Comparison of ENCODE assay signal across 1 cellular context in the genomic region with DNA sequence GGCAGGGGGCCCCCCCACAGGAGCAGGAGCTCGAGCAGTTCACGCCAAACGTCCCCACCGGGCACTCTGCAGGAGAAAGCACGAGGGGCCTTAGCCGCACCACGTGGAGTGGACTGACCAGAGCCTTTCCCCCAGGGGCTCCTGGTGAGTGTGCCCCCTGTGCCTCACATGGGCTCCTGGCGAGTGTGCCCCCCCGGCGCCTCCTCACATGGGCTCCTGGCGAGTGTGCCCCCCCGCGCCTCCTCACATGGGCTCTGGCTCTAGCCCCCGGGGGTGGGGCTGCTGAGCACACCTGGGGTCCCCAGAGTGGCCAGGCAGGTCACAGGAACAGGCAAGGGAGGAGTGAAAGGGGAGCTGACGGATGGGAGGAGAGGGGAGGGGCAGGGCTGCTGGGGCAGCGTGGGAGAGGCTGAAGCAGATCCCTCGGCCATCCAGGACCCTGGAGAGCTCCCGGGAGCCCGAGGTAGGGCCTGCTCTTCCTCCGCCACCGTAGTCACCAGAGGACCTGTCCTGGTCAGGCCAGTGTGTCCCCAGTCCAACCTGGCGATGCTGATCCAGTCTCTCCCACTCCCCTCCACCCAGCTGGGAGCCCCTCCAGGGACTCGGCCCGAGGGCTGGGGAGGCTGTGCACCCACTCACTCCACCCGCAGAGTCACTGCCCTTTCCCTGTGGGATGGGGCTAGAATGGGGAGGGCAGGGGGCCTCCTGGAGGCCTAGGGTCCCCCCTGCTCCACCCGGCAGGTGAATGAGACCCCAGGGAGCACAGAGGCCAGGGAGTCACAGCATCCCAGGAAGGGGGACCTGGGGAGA.
TF ChIP-seq lines count a peak whose summit lies in the region.

No MANE protein-coding gene starts in this region.

TF ChIP-seq in WTC11, 78 proteins besides CTCF, POLR2A, EP300 and RAD21 (continued from another document and continues in another):
- TF ChIP-seq, protein P1, sequence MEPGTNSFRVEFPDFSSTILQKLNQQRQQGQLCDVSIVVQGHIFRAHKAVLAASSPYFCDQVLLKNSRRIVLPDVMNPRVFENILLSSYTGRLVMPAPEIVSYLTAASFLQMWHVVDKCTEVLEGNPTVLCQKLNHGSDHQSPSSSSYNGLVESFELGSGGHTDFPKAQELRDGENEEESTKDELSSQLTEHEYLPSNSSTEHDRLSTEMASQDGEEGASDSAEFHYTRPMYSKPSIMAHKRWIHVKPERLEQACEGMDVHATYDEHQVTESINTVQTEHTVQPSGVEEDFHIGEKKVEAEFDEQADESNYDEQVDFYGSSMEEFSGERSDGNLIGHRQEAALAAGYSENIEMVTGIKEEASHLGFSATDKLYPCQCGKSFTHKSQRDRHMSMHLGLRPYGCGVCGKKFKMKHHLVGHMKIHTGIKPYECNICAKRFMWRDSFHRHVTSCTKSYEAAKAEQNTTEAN (CRISPR knock-in tag; IDR thresholded peaks at IDR 0.05) = peak; percentile 90
- TF ChIP-seq, protein P2, sequence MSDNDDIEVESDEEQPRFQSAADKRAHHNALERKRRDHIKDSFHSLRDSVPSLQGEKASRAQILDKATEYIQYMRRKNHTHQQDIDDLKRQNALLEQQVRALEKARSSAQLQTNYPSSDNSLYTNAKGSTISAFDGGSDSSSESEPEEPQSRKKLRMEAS (CRISPR knock-in tag; IDR thresholded peaks at IDR 0.05) = peak; percentile 50; the same call in 1 of the 2 replicates
- TF ChIP-seq ZBTB21 (CRISPR knock-in tag; IDR thresholded peaks at IDR 0.05; ENCODE audit: borderline replicate concordance) (no peak), ELF4 (CRISPR knock-in tag; IDR thresholded peaks at IDR 0.05; ENCODE audit: low read depth) (0 out of 2 replicates have a peak, but pooled peaks have one; percentile 34), TEAD4 (CRISPR knock-in tag; IDR thresholded peaks at IDR 0.05) (peak; percentile 66; the same call in 1 of the 2 replicates), FOXP1 (CRISPR knock-in tag; IDR thresholded peaks at IDR 0.05; ENCODE audit: borderline replicate concordance) (peak; percentile 64; the same call in 1 of the 2 replicates), ZNF263 (CRISPR knock-in tag; IDR thresholded peaks at IDR 0.05; ENCODE audit: low read depth) (no peak), PRRX2 (CRISPR knock-in tag; IDR thresholded peaks at IDR 0.05) (no peak), JUN (CRISPR knock-in tag; IDR thresholded peaks at IDR 0.05) (peak; percentile 80), SMAD4 (CRISPR knock-in tag; IDR thresholded peaks at IDR 0.05) (peak; percentile 81; the same call in 1 of the 2 replicates), ZNF219 (CRISPR knock-in tag; IDR thresholded peaks at IDR 0.05; ENCODE audit: borderline replicate concordance) (peak; percentile 77; the same call in 1 of the 2 replicates), GABPB1 (CRISPR knock-in tag; IDR thresholded peaks at IDR 0.05) (no peak), NR1H2 (CRISPR knock-in tag; IDR thresholded peaks at IDR 0.05) (no peak), GRHL2 (CRISPR knock-in tag; IDR thresholded peaks at IDR 0.05; ENCODE audit: insufficient replicate concordance, severe bottlenecking) (no peak), NFYB (CRISPR knock-in tag; conservative IDR thresholded peaks at IDR 0.05; ENCODE audit: low read depth) (0 out of 2 replicates have a peak, but pooled peaks have one; percentile 25), RORB (CRISPR knock-in tag; IDR thresholded peaks at IDR 0.05) (no peak), NFE2L1 (CRISPR knock-in tag; IDR thresholded peaks at IDR 0.05) (peak; percentile 74; the same call in 1 of the 2 replicates), ESRRA (CRISPR knock-in tag; IDR thresholded peaks at IDR 0.05; ENCODE audit: borderline replicate concordance) (peak; percentile 3; the same call in 1 of the 2 replicates), TEAD1 (CRISPR knock-in tag; IDR thresholded peaks at IDR 0.05) (peak; percentile 81; the same call in 1 of the 2 replicates), ETV6 (CRISPR knock-in tag; IDR thresholded peaks at IDR 0.05) (0 out of 2 replicates have a peak, but pooled peaks have one; percentile 34), MXD4 (CRISPR knock-in tag; IDR thresholded peaks at IDR 0.05; ENCODE audit: borderline replicate concordance) (no peak), ATF1 (CRISPR knock-in tag; IDR thresholded peaks at IDR 0.05) (no peak)
- TF ChIP-seq, protein P3, sequence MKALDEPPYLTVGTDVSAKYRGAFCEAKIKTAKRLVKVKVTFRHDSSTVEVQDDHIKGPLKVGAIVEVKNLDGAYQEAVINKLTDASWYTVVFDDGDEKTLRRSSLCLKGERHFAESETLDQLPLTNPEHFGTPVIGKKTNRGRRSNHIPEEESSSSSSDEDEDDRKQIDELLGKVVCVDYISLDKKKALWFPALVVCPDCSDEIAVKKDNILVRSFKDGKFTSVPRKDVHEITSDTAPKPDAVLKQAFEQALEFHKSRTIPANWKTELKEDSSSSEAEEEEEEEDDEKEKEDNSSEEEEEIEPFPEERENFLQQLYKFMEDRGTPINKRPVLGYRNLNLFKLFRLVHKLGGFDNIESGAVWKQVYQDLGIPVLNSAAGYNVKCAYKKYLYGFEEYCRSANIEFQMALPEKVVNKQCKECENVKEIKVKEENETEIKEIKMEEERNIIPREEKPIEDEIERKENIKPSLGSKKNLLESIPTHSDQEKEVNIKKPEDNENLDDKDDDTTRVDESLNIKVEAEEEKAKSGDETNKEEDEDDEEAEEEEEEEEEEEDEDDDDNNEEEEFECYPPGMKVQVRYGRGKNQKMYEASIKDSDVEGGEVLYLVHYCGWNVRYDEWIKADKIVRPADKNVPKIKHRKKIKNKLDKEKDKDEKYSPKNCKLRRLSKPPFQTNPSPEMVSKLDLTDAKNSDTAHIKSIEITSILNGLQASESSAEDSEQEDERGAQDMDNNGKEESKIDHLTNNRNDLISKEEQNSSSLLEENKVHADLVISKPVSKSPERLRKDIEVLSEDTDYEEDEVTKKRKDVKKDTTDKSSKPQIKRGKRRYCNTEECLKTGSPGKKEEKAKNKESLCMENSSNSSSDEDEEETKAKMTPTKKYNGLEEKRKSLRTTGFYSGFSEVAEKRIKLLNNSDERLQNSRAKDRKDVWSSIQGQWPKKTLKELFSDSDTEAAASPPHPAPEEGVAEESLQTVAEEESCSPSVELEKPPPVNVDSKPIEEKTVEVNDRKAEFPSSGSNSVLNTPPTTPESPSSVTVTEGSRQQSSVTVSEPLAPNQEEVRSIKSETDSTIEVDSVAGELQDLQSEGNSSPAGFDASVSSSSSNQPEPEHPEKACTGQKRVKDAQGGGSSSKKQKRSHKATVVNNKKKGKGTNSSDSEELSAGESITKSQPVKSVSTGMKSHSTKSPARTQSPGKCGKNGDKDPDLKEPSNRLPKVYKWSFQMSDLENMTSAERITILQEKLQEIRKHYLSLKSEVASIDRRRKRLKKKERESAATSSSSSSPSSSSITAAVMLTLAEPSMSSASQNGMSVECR (CRISPR knock-in tag; IDR thresholded peaks at IDR 0.05; ENCODE audit: borderline replicate concordance) = peak; percentile 87
- TF ChIP-seq, protein P4, sequence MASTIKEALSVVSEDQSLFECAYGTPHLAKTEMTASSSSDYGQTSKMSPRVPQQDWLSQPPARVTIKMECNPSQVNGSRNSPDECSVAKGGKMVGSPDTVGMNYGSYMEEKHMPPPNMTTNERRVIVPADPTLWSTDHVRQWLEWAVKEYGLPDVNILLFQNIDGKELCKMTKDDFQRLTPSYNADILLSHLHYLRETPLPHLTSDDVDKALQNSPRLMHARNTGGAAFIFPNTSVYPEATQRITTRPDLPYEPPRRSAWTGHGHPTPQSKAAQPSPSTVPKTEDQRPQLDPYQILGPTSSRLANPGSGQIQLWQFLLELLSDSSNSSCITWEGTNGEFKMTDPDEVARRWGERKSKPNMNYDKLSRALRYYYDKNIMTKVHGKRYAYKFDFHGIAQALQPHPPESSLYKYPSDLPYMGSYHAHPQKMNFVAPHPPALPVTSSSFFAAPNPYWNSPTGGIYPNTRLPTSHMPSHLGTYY (CRISPR knock-in tag; IDR thresholded peaks at IDR 0.05) = no peak
- TF ChIP-seq, protein P5, sequence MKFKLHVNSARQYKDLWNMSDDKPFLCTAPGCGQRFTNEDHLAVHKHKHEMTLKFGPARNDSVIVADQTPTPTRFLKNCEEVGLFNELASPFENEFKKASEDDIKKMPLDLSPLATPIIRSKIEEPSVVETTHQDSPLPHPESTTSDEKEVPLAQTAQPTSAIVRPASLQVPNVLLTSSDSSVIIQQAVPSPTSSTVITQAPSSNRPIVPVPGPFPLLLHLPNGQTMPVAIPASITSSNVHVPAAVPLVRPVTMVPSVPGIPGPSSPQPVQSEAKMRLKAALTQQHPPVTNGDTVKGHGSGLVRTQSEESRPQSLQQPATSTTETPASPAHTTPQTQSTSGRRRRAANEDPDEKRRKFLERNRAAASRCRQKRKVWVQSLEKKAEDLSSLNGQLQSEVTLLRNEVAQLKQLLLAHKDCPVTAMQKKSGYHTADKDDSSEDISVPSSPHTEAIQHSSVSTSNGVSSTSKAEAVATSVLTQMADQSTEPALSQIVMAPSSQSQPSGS (CRISPR knock-in tag; IDR thresholded peaks at IDR 0.05; ENCODE audit: borderline replicate concordance, low read depth) = no peak
- TF ChIP-seq, protein P6, sequence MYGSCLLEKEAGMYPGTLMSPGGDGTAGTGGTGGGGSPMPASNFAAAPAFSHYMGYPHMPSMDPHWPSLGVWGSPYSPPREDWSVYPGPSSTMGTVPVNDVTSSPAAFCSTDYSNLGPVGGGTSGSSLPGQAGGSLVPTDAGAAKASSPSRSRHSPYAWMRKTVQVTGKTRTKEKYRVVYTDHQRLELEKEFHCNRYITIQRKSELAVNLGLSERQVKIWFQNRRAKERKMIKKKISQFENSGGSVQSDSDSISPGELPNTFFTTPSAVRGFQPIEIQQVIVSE (CRISPR knock-in tag; IDR thresholded peaks at IDR 0.05; ENCODE audit: borderline replicate concordance) = no peak
- TF ChIP-seq, protein P7, sequence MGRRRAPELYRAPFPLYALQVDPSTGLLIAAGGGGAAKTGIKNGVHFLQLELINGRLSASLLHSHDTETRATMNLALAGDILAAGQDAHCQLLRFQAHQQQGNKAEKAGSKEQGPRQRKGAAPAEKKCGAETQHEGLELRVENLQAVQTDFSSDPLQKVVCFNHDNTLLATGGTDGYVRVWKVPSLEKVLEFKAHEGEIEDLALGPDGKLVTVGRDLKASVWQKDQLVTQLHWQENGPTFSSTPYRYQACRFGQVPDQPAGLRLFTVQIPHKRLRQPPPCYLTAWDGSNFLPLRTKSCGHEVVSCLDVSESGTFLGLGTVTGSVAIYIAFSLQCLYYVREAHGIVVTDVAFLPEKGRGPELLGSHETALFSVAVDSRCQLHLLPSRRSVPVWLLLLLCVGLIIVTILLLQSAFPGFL (CRISPR knock-in tag; IDR thresholded peaks at IDR 0.05; ENCODE audit: borderline replicate concordance) = peak; percentile 29; the same call in 1 of the 2 replicates
- TF ChIP-seq, protein P8, sequence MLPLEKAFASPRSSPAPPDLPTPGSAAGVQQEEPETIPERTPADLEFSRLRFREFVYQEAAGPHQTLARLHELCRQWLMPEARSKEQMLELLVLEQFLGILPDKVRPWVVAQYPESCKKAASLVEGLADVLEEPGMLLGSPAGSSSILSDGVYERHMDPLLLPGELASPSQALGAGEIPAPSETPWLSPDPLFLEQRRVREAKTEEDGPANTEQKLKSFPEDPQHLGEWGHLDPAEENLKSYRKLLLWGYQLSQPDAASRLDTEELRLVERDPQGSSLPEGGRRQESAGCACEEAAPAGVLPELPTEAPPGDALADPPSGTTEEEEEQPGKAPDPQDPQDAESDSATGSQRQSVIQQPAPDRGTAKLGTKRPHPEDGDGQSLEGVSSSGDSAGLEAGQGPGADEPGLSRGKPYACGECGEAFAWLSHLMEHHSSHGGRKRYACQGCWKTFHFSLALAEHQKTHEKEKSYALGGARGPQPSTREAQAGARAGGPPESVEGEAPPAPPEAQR (CRISPR knock-in tag; IDR thresholded peaks at IDR 0.05) = no peak
- TF ChIP-seq, protein P9, sequence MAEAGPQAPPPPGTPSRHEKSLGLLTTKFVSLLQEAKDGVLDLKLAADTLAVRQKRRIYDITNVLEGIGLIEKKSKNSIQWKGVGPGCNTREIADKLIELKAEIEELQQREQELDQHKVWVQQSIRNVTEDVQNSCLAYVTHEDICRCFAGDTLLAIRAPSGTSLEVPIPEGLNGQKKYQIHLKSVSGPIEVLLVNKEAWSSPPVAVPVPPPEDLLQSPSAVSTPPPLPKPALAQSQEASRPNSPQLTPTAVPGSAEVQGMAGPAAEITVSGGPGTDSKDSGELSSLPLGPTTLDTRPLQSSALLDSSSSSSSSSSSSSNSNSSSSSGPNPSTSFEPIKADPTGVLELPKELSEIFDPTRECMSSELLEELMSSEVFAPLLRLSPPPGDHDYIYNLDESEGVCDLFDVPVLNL (CRISPR knock-in tag; IDR thresholded peaks at IDR 0.05; ENCODE audit: borderline replicate concordance, low read depth) = no peak
- TF ChIP-seq, protein P10, sequence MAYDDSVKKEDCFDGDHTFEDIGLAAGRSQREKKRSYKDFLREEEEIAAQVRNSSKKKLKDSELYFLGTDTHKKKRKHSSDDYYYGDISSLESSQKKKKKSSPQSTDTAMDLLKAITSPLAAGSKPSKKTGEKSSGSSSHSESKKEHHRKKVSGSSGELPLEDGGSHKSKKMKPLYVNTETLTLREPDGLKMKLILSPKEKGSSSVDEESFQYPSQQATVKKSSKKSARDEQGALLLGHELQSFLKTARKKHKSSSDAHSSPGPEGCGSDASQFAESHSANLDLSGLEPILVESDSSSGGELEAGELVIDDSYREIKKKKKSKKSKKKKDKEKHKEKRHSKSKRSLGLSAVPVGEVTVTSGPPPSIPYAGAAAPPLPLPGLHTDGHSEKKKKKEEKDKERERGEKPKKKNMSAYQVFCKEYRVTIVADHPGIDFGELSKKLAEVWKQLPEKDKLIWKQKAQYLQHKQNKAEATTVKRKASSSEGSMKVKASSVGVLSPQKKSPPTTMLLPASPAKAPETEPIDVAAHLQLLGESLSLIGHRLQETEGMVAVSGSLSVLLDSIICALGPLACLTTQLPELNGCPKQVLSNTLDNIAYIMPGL (CRISPR knock-in tag; IDR thresholded peaks at IDR 0.05) = no peak
- TF ChIP-seq, protein P11, sequence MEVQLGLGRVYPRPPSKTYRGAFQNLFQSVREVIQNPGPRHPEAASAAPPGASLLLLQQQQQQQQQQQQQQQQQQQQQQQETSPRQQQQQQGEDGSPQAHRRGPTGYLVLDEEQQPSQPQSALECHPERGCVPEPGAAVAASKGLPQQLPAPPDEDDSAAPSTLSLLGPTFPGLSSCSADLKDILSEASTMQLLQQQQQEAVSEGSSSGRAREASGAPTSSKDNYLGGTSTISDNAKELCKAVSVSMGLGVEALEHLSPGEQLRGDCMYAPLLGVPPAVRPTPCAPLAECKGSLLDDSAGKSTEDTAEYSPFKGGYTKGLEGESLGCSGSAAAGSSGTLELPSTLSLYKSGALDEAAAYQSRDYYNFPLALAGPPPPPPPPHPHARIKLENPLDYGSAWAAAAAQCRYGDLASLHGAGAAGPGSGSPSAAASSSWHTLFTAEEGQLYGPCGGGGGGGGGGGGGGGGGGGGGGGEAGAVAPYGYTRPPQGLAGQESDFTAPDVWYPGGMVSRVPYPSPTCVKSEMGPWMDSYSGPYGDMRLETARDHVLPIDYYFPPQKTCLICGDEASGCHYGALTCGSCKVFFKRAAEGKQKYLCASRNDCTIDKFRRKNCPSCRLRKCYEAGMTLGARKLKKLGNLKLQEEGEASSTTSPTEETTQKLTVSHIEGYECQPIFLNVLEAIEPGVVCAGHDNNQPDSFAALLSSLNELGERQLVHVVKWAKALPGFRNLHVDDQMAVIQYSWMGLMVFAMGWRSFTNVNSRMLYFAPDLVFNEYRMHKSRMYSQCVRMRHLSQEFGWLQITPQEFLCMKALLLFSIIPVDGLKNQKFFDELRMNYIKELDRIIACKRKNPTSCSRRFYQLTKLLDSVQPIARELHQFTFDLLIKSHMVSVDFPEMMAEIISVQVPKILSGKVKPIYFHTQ (CRISPR knock-in tag; IDR thresholded peaks at IDR 0.05) = no peak
- TF ChIP-seq, protein P12, sequence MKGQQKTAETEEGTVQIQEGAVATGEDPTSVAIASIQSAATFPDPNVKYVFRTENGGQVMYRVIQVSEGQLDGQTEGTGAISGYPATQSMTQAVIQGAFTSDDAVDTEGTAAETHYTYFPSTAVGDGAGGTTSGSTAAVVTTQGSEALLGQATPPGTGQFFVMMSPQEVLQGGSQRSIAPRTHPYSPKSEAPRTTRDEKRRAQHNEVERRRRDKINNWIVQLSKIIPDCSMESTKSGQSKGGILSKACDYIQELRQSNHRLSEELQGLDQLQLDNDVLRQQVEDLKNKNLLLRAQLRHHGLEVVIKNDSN (CRISPR knock-in tag; IDR thresholded peaks at IDR 0.05) = peak; percentile 64; the same call in 1 of the 2 replicates
